1 cellular context compared by ENCODE assay signal in genomic region chr1:91091812-91092211, GRCh38.
TF ChIP-seq lines count a peak whose summit lies in the region.

No MANE protein-coding gene starts in this region.

TF ChIP-seq in H1, 55 proteins besides CTCF, POLR2A, EP300 and RAD21 (continued from another document):
- TF ChIP-seq RBBP5 (IDR thresholded peaks at IDR 0.05; ENCODE audit: borderline replicate concordance, low read depth, low read length) (no peak), ASH2L (IDR thresholded peaks at IDR 0.05; ENCODE audit: low read length) (no peak), TEAD4 (IDR thresholded peaks at IDR 0.05; ENCODE audit: low read depth, low read length) (no peak), GABPA (IDR thresholded peaks at IDR 0.05; ENCODE audit: borderline replicate concordance, insufficient read depth, low read length) (no peak)
TF ChIP-seq in H1: peak in this region for 0.
